10 cellular contexts compared by ENCODE assay signal in the genomic region with DNA sequence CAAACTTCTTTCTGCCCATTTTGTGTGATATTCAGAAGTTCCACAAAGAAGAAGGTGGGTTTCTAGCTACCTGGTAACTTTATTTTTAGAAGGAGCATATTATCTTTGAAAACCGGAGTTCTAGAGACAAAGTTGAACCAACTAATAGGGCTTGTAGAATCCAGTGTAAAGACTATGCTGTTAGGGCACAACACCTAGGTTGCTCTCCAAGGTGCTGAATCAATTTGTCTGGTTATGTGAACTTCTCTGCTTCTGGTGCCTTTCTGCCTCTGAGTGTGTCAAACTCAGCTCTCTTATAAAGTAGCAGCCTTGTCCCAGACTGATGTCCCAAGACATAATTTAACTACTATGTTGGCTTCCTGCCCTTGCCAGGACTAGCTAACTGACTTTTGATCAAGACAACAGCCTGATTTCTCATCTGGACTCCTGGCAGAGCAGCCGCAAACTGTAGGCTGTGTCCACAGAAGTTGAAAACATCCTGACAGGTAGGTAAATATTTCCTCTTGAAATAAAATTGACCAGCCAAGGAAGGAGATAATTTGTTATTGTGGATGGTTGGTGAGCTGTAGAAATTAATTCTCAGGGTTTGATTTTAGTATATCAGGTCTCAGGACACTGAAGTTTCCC.
DNase-seq lines count a peak whose midpoint lies in the region; ATAC-seq and TF ChIP-seq lines count a peak whose summit lies in the region.
"Had no signal": no experiment of that assay in that cellular context is flagged by ENCODE, and none has a peak within 500 bp of the region (broad histone marks: within the 10 kb centered on the region; RNA-seq: fewer than 3 reads in every experiment).

No MANE protein-coding gene starts in this region.

- H3K4me1 ChIP-seq in MM.1S (ENCODE audit: low read length) = no peaks in the 10 kb centered on the region
- no peaks in the 10 kb centered on the region for H3K4me1 ChIP-seq in mammary epithelial cell (ENCODE audit: insufficient read depth, low read length)
- no peaks in the 10 kb centered on the region for H3K4me1 ChIP-seq in CD8-positive, alpha-beta T cell (ENCODE audit: insufficient read depth, low read length)

- H2AFZ ChIP-seq in MM.1S (ENCODE audit: low read length) = no peak overlapping the region
- H2AFZ ChIP-seq in mammary epithelial cell (ENCODE audit: low read depth, low read length) = no peak overlapping the region

- peaks cover 3% of the 10 kb centered on the region for H3K27me3 Mint-ChIP-seq in CD8-positive, alpha-beta T cell (ENCODE audit: low read depth)

- dilution Hi-C loops in mammary epithelial cell (cut with HindIII; ENCODE audit: low sequenced_read_pairs) = no loop called here

- intact Hi-C loops in mammary epithelial cell (cut with micrococcal nuclease) = loop anchor here (1.0 kb wide), 1 partner anchor 58 kb away; no protein-coding TSS in a partner anchor
- intact Hi-C loops in CD8-positive, alpha-beta T cell (cut with DNase I, micrococcal nuclease) = no loop called here

- in situ Hi-C loops in mammary epithelial cell (cut with MboI; ENCODE audit: low sequenced_read_pairs in 2 of 2) = no loop called here

- no peaks in the 10 kb centered on the region for H3K9me3 Mint-ChIP-seq in CD8-positive, alpha-beta T cell

- no TSS peak for BruUV-seq in mammary epithelial cell (replicated peaks; lab: Mats Ljungman, UMichigan)

- H3K9me3 ChIP-seq in MM.1S (replicated peaks; ENCODE audit: insufficient read depth, low read length) = no peaks in the 10 kb centered on the region
- no peaks in the 10 kb centered on the region for H3K9me3 ChIP-seq in mammary epithelial cell (replicated peaks; ENCODE audit: insufficient read depth, low read length)
- no peaks in the 10 kb centered on the region for H3K9me3 ChIP-seq in CD8-positive, alpha-beta T cell (ENCODE audit: low read length)
- H3K9me3 ChIP-seq: mucosa of descending colon had no signal

- H3K36me3 ChIP-seq in MM.1S (replicated peaks; ENCODE audit: insufficient read depth, low read length) (no peaks in the 10 kb centered on the region), mammary epithelial cell (ENCODE audit: insufficient read depth, low read length) (no peaks in the 10 kb centered on the region)
- no peaks in the 10 kb centered on the region for H3K36me3 ChIP-seq in CD8-positive, alpha-beta T cell (ENCODE audit: insufficient read depth, low read length)

- H3K4me3 ChIP-seq in GM12865 (ENCODE audit: low read depth, low read length) (no peak overlapping the region), MM.1S (ENCODE audit: low read length) (no peak overlapping the region), mammary epithelial cell (replicated peaks in 1 of 3; ENCODE audit: insufficient read depth in 1 of 3, low read depth in 2 of 3, low read length in 3 of 3) (no peak overlapping the region)
- H3K4me3 ChIP-seq in CD8-positive, alpha-beta T cell (ENCODE audit: low read depth, low read length) = no peak overlapping the region
- H3K4me3 ChIP-seq: mucosa of descending colon had no signal

- POLR2A ChIA-PET in CD8-positive, alpha-beta T cell (lab: Charles Lee) = interaction anchor here (0.6 kb wide), 1 partner anchor 1211 kb away, joined by 5 read pairs; no protein-coding TSS in a partner anchor

- H3K4me1 Mint-ChIP-seq in CD8-positive, alpha-beta T cell (ENCODE audit: low read depth) = no peaks in the 10 kb centered on the region

- DNase-seq in GM12865 (ENCODE audit: low read depth) (peak; percentile 48), MM.1S (peak; percentile 73), mammary epithelial cell (peak; percentile 52), lung microvascular endothelial cell (ENCODE audit: low read depth in 2 of 2) (peak; percentile 64 to 70), DMS114 treated with DMSO at 0.1 percent for 48 hours (lab: John Stamatoyannopoulos, UW; ENCODE audit: unreplicated experiment) (no peak)
- DNase-seq in activated T-cell treated with anti-CD3 and anti-CD28 coated beads, Interleukin-2, amount 50 U/mL, for 1 hour = no peak
- no peak for DNase-seq in CD8-positive, alpha-beta T cell

- 50% methylated on average over 2 of the region's 2 CpGs for WGBS in mammary epithelial cell (ENCODE audit: low coverage, missing lambda C conversion rate)

- no peak overlapping the region for H3K27ac Mint-ChIP-seq in CD8-positive, alpha-beta T cell

- H3K4me2 ChIP-seq in MM.1S (ENCODE audit: low read depth, low read length) (no peak overlapping the region), mammary epithelial cell (ENCODE audit: insufficient read depth, low read depth, low read length) (no peak overlapping the region)

- H3K9ac ChIP-seq in MM.1S (ENCODE audit: low read length) = no peak overlapping the region
- H3K9ac ChIP-seq in mammary epithelial cell (ENCODE audit: insufficient read depth, low read length) = no peak overlapping the region

- H3K79me2 ChIP-seq in MM.1S (ENCODE audit: low read length) (no peaks in the 10 kb centered on the region), mammary epithelial cell (ENCODE audit: insufficient read depth, low read length) (no peaks in the 10 kb centered on the region)

- H3K27me3 ChIP-seq in MM.1S (replicated peaks; ENCODE audit: insufficient read depth, low read length) (no peaks in the 10 kb centered on the region), mammary epithelial cell (ENCODE audit: insufficient read depth, low read length) (no peaks in the 10 kb centered on the region)
- H3K27me3 ChIP-seq in CD8-positive, alpha-beta T cell (ENCODE audit: insufficient read depth, low read length) = no peaks in the 10 kb centered on the region

- CTCF ChIA-PET in mammary epithelial cell (lab: Charles Lee; ENCODE audit: low non-redundant PET) = no interaction called here
- CTCF ChIA-PET in CD8-positive, alpha-beta T cell (lab: Charles Lee) = no interaction called here

- ATAC-seq in HG03432 (IDR thresholded peaks at IDR 0.05; ENCODE audit: unreplicated experiment) = no peak
- ATAC-seq in CD8-positive, alpha-beta T cell = no peak
- ATAC-seq: mucosa of descending colon, Panc1 had no signal

- H3K36me3 Mint-ChIP-seq in CD8-positive, alpha-beta T cell = no peaks in the 10 kb centered on the region

- H3K27ac ChIP-seq in MM.1S (ENCODE audit: low read length) (no peak overlapping the region), mammary epithelial cell (ENCODE audit: insufficient read depth, low read depth, low read length) (no peak overlapping the region)
- H3K27ac ChIP-seq in CD8-positive, alpha-beta T cell (ENCODE audit: low read depth, low read length) = no peak overlapping the region

- no peaks in the 10 kb centered on the region for H4K20me1 ChIP-seq in MM.1S (ENCODE audit: insufficient read depth, low read length)
- no peaks in the 10 kb centered on the region for H4K20me1 ChIP-seq in mammary epithelial cell (ENCODE audit: insufficient read depth, low read length)

- H3F3A ChIP-seq in MM.1S (ENCODE audit: insufficient read depth, low read length) = no peaks in the 10 kb centered on the region

- no peak overlapping the region for H3K4me3 Mint-ChIP-seq in CD8-positive, alpha-beta T cell

- no peaks in the 10 kb centered on the region for H3K9me2 ChIP-seq in MM.1S (replicated peaks; ENCODE audit: insufficient read depth, low read length)

- TF ChIP-seq CTCF in GM12865 (IDR thresholded peaks at IDR 0.05; ENCODE audit: insufficient read depth, low read depth, low read length, missing control alignments) (no peak), MM.1S (IDR thresholded peaks at IDR 0.05; ENCODE audit: low read length) (no peak), mammary epithelial cell (conservative IDR thresholded peaks at IDR 0.05 in 1 of 2, IDR thresholded peaks at IDR 0.05 in 1 of 2; ENCODE audit: extremely low read depth in 1 of 2, insufficient read depth in 1 of 2, low read depth in 1 of 2, low read length in 2 of 2) (no peak)
- TF ChIP-seq CTCF in CD8-positive, alpha-beta T cell (IDR thresholded peaks at IDR 0.05) = no peak

Comparison
In these comparisons a context has a peak if more than half of its experiments do, and no peak if none do; other contexts are left out.
1. DNase-seq: peak in GM12865 (single experiment), MM.1S (single experiment), mammary epithelial cell (single experiment) and lung microvascular endothelial cell (2 of 2); none in activated T-cell treated with anti-CD3 and anti-CD28 coated beads, Interleukin-2, amount 50 U/mL, for 1 hour (single experiment), DMS114 treated with DMSO at 0.1 percent for 48 hours (single experiment) and CD8-positive, alpha-beta T cell (0 of 7).